9 cellular contexts compared by ENCODE assay signal in the genomic region with DNA sequence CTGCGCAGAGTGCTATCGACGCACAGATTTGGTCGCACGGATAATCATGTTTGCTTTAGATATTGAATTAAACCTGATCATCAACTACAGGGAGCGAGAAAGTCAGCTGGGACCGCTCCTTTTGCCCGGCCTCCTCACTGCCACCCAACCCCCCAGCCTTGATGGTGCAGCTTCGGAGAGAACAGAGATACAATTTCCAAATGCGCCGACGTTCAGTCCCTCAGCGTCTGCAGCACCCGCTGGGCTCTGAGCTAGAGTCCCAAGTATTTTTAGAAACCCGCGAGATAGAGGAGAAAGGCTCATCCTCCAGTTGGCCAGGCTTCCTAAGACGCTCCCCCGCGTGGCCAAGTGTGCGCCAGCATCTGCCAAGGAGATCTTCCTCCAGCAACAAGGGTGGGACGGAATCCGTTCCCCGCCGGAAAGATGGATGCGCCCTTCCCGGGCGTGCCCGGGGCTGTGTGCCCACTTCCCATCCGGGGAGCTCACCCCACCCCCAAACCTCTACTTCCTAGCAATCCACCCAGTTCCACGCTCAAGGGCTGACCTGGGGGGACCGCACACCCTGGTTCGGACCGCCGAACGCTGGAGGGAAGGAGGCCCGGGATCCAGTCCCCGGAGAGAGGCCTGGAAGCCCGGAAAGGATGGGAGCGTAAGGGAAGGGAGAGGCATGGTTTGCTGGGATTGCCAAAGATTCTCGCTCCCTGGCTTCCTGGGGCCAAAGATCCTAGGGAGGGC. TPM values are rescaled to one million over a fixed set of nuclear protein-coding genes. Genes with fewer than 3 reads are reported as not detected.
DNase-seq lines count a peak whose midpoint lies in the region; ATAC-seq, FAIRE-seq and TF ChIP-seq lines count a peak whose summit lies in the region.
"Had no signal": no experiment of that assay in that cellular context is flagged by ENCODE, and none has a peak within 500 bp of the region (broad histone marks: within the 10 kb centered on the region; RNA-seq: fewer than 3 reads in every experiment).

No MANE protein-coding gene starts in this region.

- CTCF ChIA-PET in activated CD4-positive, alpha-beta T cell treated with anti-CD3 and anti-CD28 coated beads for 36 hours (lab: Charles Lee): interaction anchor here (0.7 to 2.9 kb wide), 8 partner anchors 11 to 604 kb away, joined by 3 to 13 read pairs (median 4); no protein-coding TSS in a partner anchor
- CTCF ChIA-PET in WTC11 (lab: Charles Lee): interaction anchor here (0.9 to 8.3 kb wide), 4 partner anchors 8 to 461 kb away, joined by 3 to 88 read pairs (median 7); no protein-coding TSS in a partner anchor

- DNase-seq in activated CD4-positive, alpha-beta T cell treated with anti-CD3 and anti-CD28 coated beads for 36 hours: peak; percentile 37
- no peak for DNase-seq in activated CD4-positive, alpha-beta T cell treated with anti-CD3 and anti-CD28 coated beads for 1 hour
- DNase-seq in WTC11 (ENCODE audit: low spot score) (peak; percentile 44), globus pallidus (ENCODE audit: low spot score) (peak; percentile 68), H54 (ENCODE audit: insufficient read length, low spot score) (no peak)

- H3K36me3 Mint-ChIP-seq in activated CD4-positive, alpha-beta T cell treated with anti-CD3 and anti-CD28 coated beads for 36 hours (ENCODE audit: low read depth): peaks cover 2% of the 10 kb centered on the region
- H3K36me3 Mint-ChIP-seq in WTC11: no peaks in the 10 kb centered on the region
- H3K36me3 Mint-ChIP-seq in stimulated activated memory B cell treated with anti-CD40 and anti-IgM and Interleukin-4, amounts not matched to agents 10 μg/mL and 1 μg/mL and 100 μg/mL, for 72 hours: no peaks in the 10 kb centered on the region

- no peak for FAIRE-seq in H54 (lab: Jason Lieb, UNC)
- FAIRE-seq: bronchial epithelial cell had no signal

- H3K9me3 Mint-ChIP-seq in activated CD4-positive, alpha-beta T cell treated with anti-CD3 and anti-CD28 coated beads for 36 hours (ENCODE audit: low read depth): no peaks in the 10 kb centered on the region
- no peaks in the 10 kb centered on the region for H3K9me3 Mint-ChIP-seq in WTC11
- no peaks in the 10 kb centered on the region for H3K9me3 Mint-ChIP-seq in stimulated activated memory B cell treated with anti-CD40 and anti-IgM and Interleukin-4, amounts not matched to agents 10 μg/mL and 1 μg/mL and 100 μg/mL, for 72 hours

- H3K27me3 Mint-ChIP-seq in activated CD4-positive, alpha-beta T cell treated with anti-CD3 and anti-CD28 coated beads for 36 hours: peaks cover 69% of the 10 kb centered on the region
- peaks cover 94% of the 10 kb centered on the region for H3K27me3 Mint-ChIP-seq in WTC11 (ENCODE audit: low read depth)
- peaks cover 81% of the 10 kb centered on the region for H3K27me3 Mint-ChIP-seq in stimulated activated memory B cell treated with anti-CD40 and anti-IgM and Interleukin-4, amounts not matched to agents 10 μg/mL and 1 μg/mL and 100 μg/mL, for 72 hours

- no peak for TF ChIP-seq CTCF in WTC11 (IDR thresholded peaks at IDR 0.05)

- ATAC-seq in activated CD4-positive, alpha-beta T cell treated with anti-CD3 and anti-CD28 coated beads for 36 hours: no peak
- ATAC-seq in WTC11 (no peak), GM18909 (IDR thresholded peaks at IDR 0.05; ENCODE audit: poor library complexity, unreplicated experiment) (no peak), HG03378 (IDR thresholded peaks at IDR 0.05; ENCODE audit: unreplicated experiment) (no peak)
- no peak for ATAC-seq in stimulated activated memory B cell treated with anti-CD40 and anti-IgM and Interleukin-4, amounts not matched to agents 10 μg/mL and 1 μg/mL and 100 μg/mL, for 72 hours

- H3K4me1 Mint-ChIP-seq in activated CD4-positive, alpha-beta T cell treated with anti-CD3 and anti-CD28 coated beads for 36 hours: peaks cover 48% of the 10 kb centered on the region
- peaks cover 48% of the 10 kb centered on the region for H3K4me1 Mint-ChIP-seq in WTC11
- peaks cover 18% of the 10 kb centered on the region for H3K4me1 Mint-ChIP-seq in stimulated activated memory B cell treated with anti-CD40 and anti-IgM and Interleukin-4, amounts not matched to agents 10 μg/mL and 1 μg/mL and 100 μg/mL, for 72 hours

- H3K27ac Mint-ChIP-seq in activated CD4-positive, alpha-beta T cell treated with anti-CD3 and anti-CD28 coated beads for 36 hours: no peak overlapping the region
- no peak overlapping the region for H3K27ac Mint-ChIP-seq in WTC11
- H3K27ac Mint-ChIP-seq in stimulated activated memory B cell treated with anti-CD40 and anti-IgM and Interleukin-4, amounts not matched to agents 10 μg/mL and 1 μg/mL and 100 μg/mL, for 72 hours: no peak overlapping the region

- POLR2A ChIA-PET in activated CD4-positive, alpha-beta T cell treated with anti-CD3 and anti-CD28 coated beads for 36 hours (lab: Charles Lee): interaction anchor here (0.9 kb wide), 1 partner anchor 11 kb away, joined by 3 read pairs; no protein-coding TSS in a partner anchor
- POLR2A ChIA-PET in WTC11 (lab: Charles Lee): interaction anchor here (1.0 kb wide), 1 partner anchor 8 kb away, joined by 3 read pairs; no protein-coding TSS in a partner anchor

- intact Hi-C loops in activated CD4-positive, alpha-beta T cell treated with anti-CD3 and anti-CD28 coated beads for 36 hours (cut with DNase I, micrococcal nuclease): loop anchor here (2.0 to 10.0 kb wide), 9 partner anchors 108 to 1147 kb away; partner anchors contain the start of genes FOXA2 (in 1 of the 2), INSM1 (in 1 of the 2), NKX2-4 (in 1 of the 2) and XRN2 (in 1 of the 2)

- TF ChIP-seq POLR2A in H54 (IDR thresholded peaks at IDR 0.05; ENCODE audit: low read depth, low read length): no peak

- H3K4me3 Mint-ChIP-seq in activated CD4-positive, alpha-beta T cell treated with anti-CD3 and anti-CD28 coated beads for 36 hours: peak overlapping the region; percentile 70
- peak overlapping the region; percentile 60 for H3K4me3 Mint-ChIP-seq in WTC11
- peak overlapping the region; percentile 72 for H3K4me3 Mint-ChIP-seq in stimulated activated memory B cell treated with anti-CD40 and anti-IgM and Interleukin-4, amounts not matched to agents 10 μg/mL and 1 μg/mL and 100 μg/mL, for 72 hours

TF ChIP-seq in WTC11, 78 proteins besides CTCF, POLR2A, EP300 and RAD21:
- TF ChIP-seq ZNF396 (CRISPR knock-in tag; IDR thresholded peaks at IDR 0.05; ENCODE audit: borderline replicate concordance): no peak
- no peak for TF ChIP-seq ZNF263 (CRISPR knock-in tag; IDR thresholded peaks at IDR 0.05; ENCODE audit: low read depth)
- no peak for TF ChIP-seq CDX4 (CRISPR knock-in tag; IDR thresholded peaks at IDR 0.05; ENCODE audit: borderline replicate concordance)
- TF ChIP-seq, protein P1, sequence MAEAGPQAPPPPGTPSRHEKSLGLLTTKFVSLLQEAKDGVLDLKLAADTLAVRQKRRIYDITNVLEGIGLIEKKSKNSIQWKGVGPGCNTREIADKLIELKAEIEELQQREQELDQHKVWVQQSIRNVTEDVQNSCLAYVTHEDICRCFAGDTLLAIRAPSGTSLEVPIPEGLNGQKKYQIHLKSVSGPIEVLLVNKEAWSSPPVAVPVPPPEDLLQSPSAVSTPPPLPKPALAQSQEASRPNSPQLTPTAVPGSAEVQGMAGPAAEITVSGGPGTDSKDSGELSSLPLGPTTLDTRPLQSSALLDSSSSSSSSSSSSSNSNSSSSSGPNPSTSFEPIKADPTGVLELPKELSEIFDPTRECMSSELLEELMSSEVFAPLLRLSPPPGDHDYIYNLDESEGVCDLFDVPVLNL (CRISPR knock-in tag; IDR thresholded peaks at IDR 0.05; ENCODE audit: borderline replicate concordance, low read depth): no peak
- TF ChIP-seq ZNF416 (CRISPR knock-in tag; IDR thresholded peaks at IDR 0.05): no peak
- no peak for TF ChIP-seq HMGA2 (CRISPR knock-in tag; IDR thresholded peaks at IDR 0.05)
- TF ChIP-seq ESRRA (CRISPR knock-in tag; IDR thresholded peaks at IDR 0.05; ENCODE audit: borderline replicate concordance): no peak
- no peak for TF ChIP-seq ZNF317 (CRISPR knock-in tag; IDR thresholded peaks at IDR 0.05; ENCODE audit: borderline replicate concordance, low read depth)
- TF ChIP-seq USF2 (CRISPR knock-in tag; IDR thresholded peaks at IDR 0.05): no peak
- TF ChIP-seq NR2C2 (CRISPR knock-in tag; IDR thresholded peaks at IDR 0.05): no peak
- no peak for TF ChIP-seq TEAD4 (CRISPR knock-in tag; IDR thresholded peaks at IDR 0.05)
TF ChIP-seq in WTC11: peak in this region for 0.

RNA-seq across cellular contexts. Expression of gene NKX2-2, which starts 4.1 kb away (rescaled TPM):
- total RNA-seq in activated CD4-positive, alpha-beta T cell treated with anti-CD3 and anti-CD28 coated beads for 36 hours: not detected
- total RNA-seq in WTC11 (2021): not detected in 3 replicates
- total RNA-seq: bronchial epithelial cell had no signal

Comparison
In these comparisons a context has a peak if more than half of its experiments do, and no peak if none do; other contexts are left out.
1. DNase-seq: peak in activated CD4-positive, alpha-beta T cell treated with anti-CD3 and anti-CD28 coated beads for 36 hours (single experiment), WTC11 (single experiment) and globus pallidus (single experiment); none in activated CD4-positive, alpha-beta T cell treated with anti-CD3 and anti-CD28 coated beads for 1 hour (single experiment) and H54 (single experiment).
2. Peak in every context shown above with its lines, with median percentiles within 50 percentile points of each other: H3K4me3 Mint-ChIP-seq.